ENCODE assay signal across 3 cellular contexts in genomic region chrX:109392895-109393294, GRCh38.
TF ChIP-seq lines count a peak whose summit lies in the region.

No MANE protein-coding gene starts in this region.

TF ChIP-seq in HepG2, 621 proteins besides CTCF, POLR2A, EP300 and RAD21:
- no peak for TF ChIP-seq KDM2A (CRISPR knock-in tag; IDR thresholded peaks at IDR 0.05; ENCODE audit: borderline replicate concordance, low read depth)
- peak; percentile 79 for TF ChIP-seq MAFF (IDR thresholded peaks at IDR 0.05; ENCODE audit: low read depth, low read length)
- TF ChIP-seq MAFK (conservative IDR thresholded peaks at IDR 0.05 in 1 of 2, IDR thresholded peaks at IDR 0.05 in 1 of 2; ENCODE audit: low read length in 2 of 2), result peak; percentile 70 to 85

TF ChIP-seq in IMR-90, 13 proteins besides CTCF, POLR2A, EP300 and RAD21:
- TF ChIP-seq MXI1 (IDR thresholded peaks at IDR 0.05; ENCODE audit: borderline replicate concordance, low read depth, low read length) (no peak), NFE2L2 (IDR thresholded peaks at IDR 0.05; ENCODE audit: low read depth, low read length) (no peak), MAFK (IDR thresholded peaks at IDR 0.05; ENCODE audit: low read depth, low read length) (peak; percentile 86), USF2 (IDR thresholded peaks at IDR 0.05; ENCODE audit: low read depth, low read length) (no peak)
TF ChIP-seq in IMR-90: peak in this region for 1.

TF ChIP-seq in H1, 55 proteins besides CTCF, POLR2A, EP300 and RAD21:
- TF ChIP-seq CHD7 (IDR thresholded peaks at IDR 0.05; ENCODE audit: insufficient replicate concordance, low read length), result no peak
- TF ChIP-seq TAF1 (IDR thresholded peaks at IDR 0.05; ENCODE audit: low read depth, low read length), result no peak
- no peak for TF ChIP-seq USF2 (IDR thresholded peaks at IDR 0.05; ENCODE audit: low read length)
- TF ChIP-seq MAFK (IDR thresholded peaks at IDR 0.05; ENCODE audit: low read depth, low read length), result 0 out of 2 replicates have a peak, but pooled peaks have one; percentile 4
- TF ChIP-seq KDM1A (IDR thresholded peaks at IDR 0.05; ENCODE audit: borderline replicate concordance, low read length), result no peak
- no peak for TF ChIP-seq HDAC6 (IDR thresholded peaks at IDR 0.05; ENCODE audit: low read depth, low read length)
- no peak for TF ChIP-seq SP1 (IDR thresholded peaks at IDR 0.05; ENCODE audit: low read depth, low read length)
- TF ChIP-seq YY1 (IDR thresholded peaks at IDR 0.05; ENCODE audit: low read depth, low read length), result no peak
